11 cellular contexts compared by ENCODE assay signal in the genomic region with DNA sequence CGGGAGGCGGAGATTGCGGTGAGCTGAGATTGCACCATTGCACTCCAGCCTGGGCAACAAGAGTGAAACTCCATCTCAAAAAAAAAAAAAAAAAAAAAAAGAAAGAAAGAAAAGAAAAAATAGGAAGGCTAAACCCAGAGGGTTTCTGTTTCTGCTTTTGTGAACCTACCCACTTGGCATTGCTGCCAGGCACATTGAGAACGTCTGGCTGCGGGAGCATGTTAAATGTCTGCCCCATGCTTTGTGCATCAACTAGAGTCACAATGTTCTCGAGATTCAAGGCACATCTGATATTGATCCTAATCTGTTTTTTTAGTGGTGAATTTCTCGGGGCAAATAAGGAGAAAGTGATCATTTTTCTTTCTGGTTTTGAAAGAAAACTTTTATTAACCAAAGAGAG. TPM values are rescaled to one million over a fixed set of nuclear protein-coding genes. Genes with fewer than 3 reads are reported as not detected.
DNase-seq lines count a peak whose midpoint lies in the region; ATAC-seq and TF ChIP-seq lines count a peak whose summit lies in the region.
"Had no signal": no experiment of that assay in that cellular context is flagged by ENCODE, and none has a peak within 500 bp of the region (broad histone marks: within the 10 kb centered on the region; RNA-seq: fewer than 3 reads in every experiment).

No MANE protein-coding gene starts in this region.

- no peaks in the 10 kb centered on the region for H3K9me3 ChIP-seq in DND-41 (ENCODE audit: insufficient read depth, low read length, severe bottlenecking)
- no peaks in the 10 kb centered on the region for H3K9me3 ChIP-seq in Panc1 (ENCODE audit: control insufficient read depth, insufficient read depth, low read depth, low read length)
- H3K9me3 ChIP-seq in esophagus squamous epithelium = no peaks in the 10 kb centered on the region
- H3K9me3 ChIP-seq: left lung, SJSA1 had no signal

- intact Hi-C loops in Panc1 (cut with micrococcal nuclease; ENCODE audit: unreplicated experiment) = no loop called here
- intact Hi-C loops in esophagus squamous epithelium (cut with DNase I) = no loop called here

- CTCF ChIA-PET in Panc1 (lab: Charles Lee) = no interaction called here

- no peak overlapping the region for H2AFZ ChIP-seq in DND-41 (ENCODE audit: low read depth, low read length)

- no peaks in the 10 kb centered on the region for H3K9me3 Mint-ChIP-seq in stimulated activated memory B cell treated with anti-CD40 and anti-IgM and Interleukin-4, amounts not matched to agents 10 μg/mL and 1 μg/mL and 100 μg/mL, for 72 hours

- H3K4me2 ChIP-seq in DND-41 (ENCODE audit: insufficient read depth, low read length) = peak overlapping the region; percentile 55; the same call in 1 of the 2 replicates

- peaks cover 86% of the 10 kb centered on the region for H3K79me2 ChIP-seq in DND-41 (ENCODE audit: insufficient read depth, low read length)

- peak overlapping the region; percentile 37; the same call in 1 of the 2 replicates for H3K9ac ChIP-seq in DND-41 (ENCODE audit: low read depth, low read length)

- H3K36me3 Mint-ChIP-seq in stimulated activated memory B cell treated with anti-CD40 and anti-IgM and Interleukin-4, amounts not matched to agents 10 μg/mL and 1 μg/mL and 100 μg/mL, for 72 hours = peaks cover 9% of the 10 kb centered on the region

- DNase-seq in DND-41 = no peak
- DNase-seq in Panc1 (ENCODE audit: low read depth, low spot score) = no peak
- no peak for DNase-seq in esophagus squamous epithelium (lab: John Stamatoyannopoulos, UW)
- no peak for DNase-seq in COLO829 (ENCODE audit: low spot score)
- no peak for DNase-seq in SW480 (ENCODE audit: low spot score)
- DNase-seq in NCI-H2081 treated with DMSO at 0.1 percent for 48 hours (lab: John Stamatoyannopoulos, UW) = no peak
- DNase-seq: activated gamma-delta T cell treated with Interleukin-2 at 50 U/mL for 16 hours, left lung had no signal

- BruUV-seq in Panc1 (replicated peaks; lab: Mats Ljungman, UMichigan) = no TSS peak

- H3K27ac ChIP-seq in DND-41 (ENCODE audit: low read length) (peak overlapping the region; percentile 43; the same call in 1 of the 2 replicates), Panc1 (ENCODE audit: low read length) (0 out of 2 replicates have a peak overlapping the region, but pooled peaks have one; percentile 29), esophagus squamous epithelium (peak overlapping the region in 3 of 4 donors; percentile 86 to 99 (median 97))
- H3K27ac ChIP-seq: SJSA1 had no signal

- H3K27me3 ChIP-seq in DND-41 (ENCODE audit: insufficient read depth, low read length, poor library complexity) (no peaks in the 10 kb centered on the region), Panc1 (ENCODE audit: control insufficient read depth, insufficient read depth, low read length) (no peaks in the 10 kb centered on the region), esophagus squamous epithelium (no peaks in the 10 kb centered on the region)
- H3K27me3 ChIP-seq: left lung, SJSA1 had no signal

- H3K4me1 Mint-ChIP-seq in stimulated activated memory B cell treated with anti-CD40 and anti-IgM and Interleukin-4, amounts not matched to agents 10 μg/mL and 1 μg/mL and 100 μg/mL, for 72 hours = peaks cover 58% of the 10 kb centered on the region

- POLR2A ChIA-PET in Panc1 (lab: Charles Lee) = no interaction called here

- H4K20me1 ChIP-seq in DND-41 (ENCODE audit: insufficient read depth, low read length) = 0 out of 2 replicates have a peak, but pooled peaks cover 7% of the 10 kb centered on the region

- in situ Hi-C loops in Panc1 (cut with HindIII; ENCODE audit: low pct_unique_long_range_greater_than_20kb, low sequenced_read_pairs) = no loop called here

- peak overlapping the region; percentile 44 for H3K4me3 Mint-ChIP-seq in stimulated activated memory B cell treated with anti-CD40 and anti-IgM and Interleukin-4, amounts not matched to agents 10 μg/mL and 1 μg/mL and 100 μg/mL, for 72 hours

- peaks cover 4% of the 10 kb centered on the region; the same call in 1 of the 2 replicates for H3K36me3 ChIP-seq in DND-41 (ENCODE audit: insufficient read depth, low read length)
- H3K36me3 ChIP-seq in Panc1 (ENCODE audit: control insufficient read depth, insufficient read depth, low read length) = no peaks in the 10 kb centered on the region
- H3K36me3 ChIP-seq in esophagus squamous epithelium = no peaks in the 10 kb centered on the region
- H3K36me3 ChIP-seq: left lung had no signal

- peak overlapping the region; percentile 81 for H3K27ac Mint-ChIP-seq in stimulated activated memory B cell treated with anti-CD40 and anti-IgM and Interleukin-4, amounts not matched to agents 10 μg/mL and 1 μg/mL and 100 μg/mL, for 72 hours

- TF ChIP-seq POLR2A in esophagus squamous epithelium (IDR thresholded peaks at IDR 0.05) = no peak
- no peak for TF ChIP-seq POLR2A in GM18505 (IDR thresholded peaks at IDR 0.05; ENCODE audit: borderline replicate concordance, extremely low read depth, insufficient read depth, insufficient read length)

- H3K4me3 ChIP-seq in DND-41 (ENCODE audit: low read depth in 1 of 2, low read length in 2 of 2) (peak overlapping the region in 1 of 2 experiments; percentile 28; a peak in 1 of 4 replicates), Panc1 (ENCODE audit: low read depth in 2 of 2, low read length in 2 of 2) (no peak overlapping the region), esophagus squamous epithelium (peak overlapping the region in 1 of 4 donors; percentile 29)
- H3K4me3 ChIP-seq: SJSA1 had no signal

- no peaks in the 10 kb centered on the region for H3K27me3 Mint-ChIP-seq in stimulated activated memory B cell treated with anti-CD40 and anti-IgM and Interleukin-4, amounts not matched to agents 10 μg/mL and 1 μg/mL and 100 μg/mL, for 72 hours

- ATAC-seq in DND-41 (ENCODE audit: insufficient read depth, low read depth) (no peak), Panc1 (no peak), GM18505 (IDR thresholded peaks at IDR 0.05; ENCODE audit: unreplicated experiment) (no peak)
- ATAC-seq in stimulated activated memory B cell treated with anti-CD40 and anti-IgM and Interleukin-4, amounts not matched to agents 10 μg/mL and 1 μg/mL and 100 μg/mL, for 72 hours = no peak
- ATAC-seq: left lung had no signal

- H3K4me1 ChIP-seq in DND-41 (ENCODE audit: insufficient read depth, low read length) = peaks cover 58% of the 10 kb centered on the region
- peaks cover 19% of the 10 kb centered on the region for H3K4me1 ChIP-seq in Panc1 (ENCODE audit: control insufficient read depth, insufficient read depth, low read length)
- H3K4me1 ChIP-seq in esophagus squamous epithelium = peaks cover 55 to 82% (median 56%) of the 10 kb centered on the region in 3 donors

- 49 to 72% methylated on average over 5 to 7 of the region's 7 CpGs for WGBS in esophagus squamous epithelium, 2 donors

- TF ChIP-seq CTCF in DND-41 (IDR thresholded peaks at IDR 0.05; ENCODE audit: borderline replicate concordance, extremely low read depth, low read length, poor library complexity, severe bottlenecking) = no peak
- TF ChIP-seq CTCF in Panc1 (IDR thresholded peaks at IDR 0.05) = no peak
- no peak for TF ChIP-seq CTCF in esophagus squamous epithelium (IDR thresholded peaks at IDR 0.05)

RNA-seq across cellular contexts. Expression of a gene that starts 2.8 kb away (rescaled TPM):
- total RNA-seq in Panc1 (2021; ENCODE audit: unreplicated experiment) (10.7 TPM), esophagus squamous epithelium (10 to 100 TPM; 15.8 to 37.9 (median 24.1) TPM)
- polyA plus RNA-seq in Panc1 (2012; ENCODE audit: insufficient read length) = 6.8 TPM

RNA-seq across cellular contexts. Expression of a gene that starts 3.8 kb away (rescaled TPM):
- total RNA-seq in Panc1 (2021; ENCODE audit: unreplicated experiment) (14.6 TPM), esophagus squamous epithelium (1 to 10 TPM; 6.3 to 8.8 (median 7.8) TPM)
- polyA plus RNA-seq in Panc1 (2012; ENCODE audit: insufficient read length) = 19.1 TPM

RNA-seq across cellular contexts. Expression of a gene that starts 56.7 kb away (rescaled TPM):
- total RNA-seq in Panc1 (2021; ENCODE audit: unreplicated experiment) (76.8 TPM), esophagus squamous epithelium (100 to 1,000 TPM in 1 of 4 donors, 10 to 100 TPM in 3; 54.2 to 118 (median 83.0) TPM)
- 151 TPM for polyA plus RNA-seq in Panc1 (2012; ENCODE audit: insufficient read length)

Comparison
In these comparisons a context has a peak if more than half of its experiments do, and no peak if none do; other contexts are left out.
1. H3K27ac ChIP-seq: peak in every context shown above with its lines; median percentile 97 in esophagus squamous epithelium; 43 in DND-41; 29 in Panc1.